ENCODE assay signal across 15 cellular contexts in the genomic region with DNA sequence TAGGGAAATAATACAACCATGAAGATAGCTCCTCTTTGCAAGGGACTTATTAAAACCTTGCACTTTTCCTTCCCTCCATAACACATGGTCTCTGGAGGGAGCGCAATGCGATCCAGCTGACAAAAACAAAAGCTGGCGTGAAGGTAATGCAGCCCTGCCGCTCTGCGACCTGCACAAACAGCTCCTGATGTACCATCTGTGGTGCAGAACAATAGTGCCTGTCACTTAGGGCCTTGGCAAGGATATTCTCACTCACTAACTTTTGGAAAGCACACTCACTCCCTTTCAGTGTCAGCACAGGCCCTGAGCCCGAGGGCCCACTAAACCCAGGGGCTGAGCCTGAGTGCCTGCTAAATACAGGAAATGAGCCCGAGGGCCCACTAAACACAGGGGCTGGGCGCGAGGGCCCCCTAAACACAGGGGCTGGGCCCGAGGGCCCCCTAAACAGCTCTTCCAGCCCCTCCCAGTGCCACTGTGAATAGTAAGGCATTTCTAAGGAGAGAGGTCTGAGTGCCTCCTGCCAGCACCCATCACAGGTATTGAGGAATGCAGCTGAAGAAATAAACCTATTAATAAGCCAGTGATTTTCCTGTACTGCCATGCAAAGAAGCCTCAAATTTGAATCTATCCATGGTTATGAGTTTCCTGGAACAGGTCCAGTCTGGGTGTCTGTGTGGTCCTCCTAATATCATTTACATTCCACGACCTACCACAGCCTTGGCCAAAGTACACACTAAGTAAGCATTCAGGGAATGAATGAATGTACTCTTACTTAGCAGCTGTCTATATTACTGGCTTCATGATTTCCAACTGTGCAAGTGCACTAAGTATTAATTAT. TPM values are rescaled to one million over a fixed set of nuclear protein-coding genes. Genes with fewer than 3 reads are reported as not detected.
DNase-seq lines count a peak whose midpoint lies in the region; ATAC-seq and TF ChIP-seq lines count a peak whose summit lies in the region.
"Had no signal": no experiment of that assay in that cellular context is flagged by ENCODE, and none has a peak within 500 bp of the region (broad histone marks: within the 10 kb centered on the region; RNA-seq: fewer than 3 reads in every experiment).

No MANE protein-coding gene starts in this region.

- in situ Hi-C loops in astrocyte of the spinal cord (cut with HindIII; ENCODE audit: low sequenced_read_pairs): no loop called here

- H3K27ac ChIP-seq in right lobe of liver (peak overlapping the region; percentile 16 to 61 (median 17)), aorta (ENCODE audit: low read depth in 1 of 2, low read length in 2 of 2) (no peak overlapping the region)
- H3K27ac ChIP-seq: heart left ventricle had no signal

- no peak for DNase-seq in left ventricle myocardium superior
- DNase-seq in Right ventricle myocardium superior: no peak
- DNase-seq in astrocyte of the spinal cord (ENCODE audit: low read depth, low spot score): peak; percentile 4
- DNase-seq in right lobe of liver: no peak
- no peak for DNase-seq in aorta
- no peak for DNase-seq in AG08395 (ENCODE audit: low spot score)
- no peak for DNase-seq in T-helper 9 cell
- DNase-seq in islet precursor cell: no peak
- DNase-seq: activated CD8-positive, alpha-beta memory T cell treated with anti-CD3 and anti-CD28 coated beads, Interleukin-2, amount 10 ng/mL, durations not matched to agents 7 days and 5 days; activated naive CD4-positive, alpha-beta T cell treated with anti-CD3 and anti-CD28 coated beads, Interleukin-2, amount 10 ng/mL, durations not matched to agents 7 days and 5 days; heart left ventricle; NCI-H1930; nephron progenitor cell; stimulated activated naive CD4-positive, alpha-beta T cell treated with Interleukin-2 at 50 U/mL for 16 hours had no signal

- ATAC-seq in left ventricle myocardium superior (peak; percentile 38), Right ventricle myocardium superior (ENCODE audit: poor library complexity) (no peak), right lobe of liver (peak in 3 of 4 donors; percentile 4 to 5 (median 5)), aorta (ENCODE audit: low FRiP score) (peak; percentile 42)
- ATAC-seq: activated CD8-positive, alpha-beta memory T cell treated with anti-CD3 and anti-CD28 coated beads, Interleukin-2, amount 10 ng/mL, durations not matched to agents 7 days and 5 days had no signal

- TF ChIP-seq CTCF in astrocyte of the spinal cord (IDR thresholded peaks at IDR 0.05; ENCODE audit: low read depth, low read length): no peak
- no peak for TF ChIP-seq CTCF in right lobe of liver (IDR thresholded peaks at IDR 0.05)

- H3K4me1 ChIP-seq in right lobe of liver (peaks cover 0 to 34% (median 8%) of the 10 kb centered on the region in 4 donors), aorta (ENCODE audit: control insufficient read depth in 1 of 2, insufficient read depth in 2 of 2, low read length in 2 of 2) (no peaks in the 10 kb centered on the region)

- TF ChIP-seq POLR2A in right lobe of liver (IDR thresholded peaks at IDR 0.05): no peak

- H3K27me3 ChIP-seq in right lobe of liver (no peaks in the 10 kb centered on the region), aorta (ENCODE audit: control insufficient read depth in 1 of 2, insufficient read depth in 2 of 2, low read length in 1 of 2) (no peaks in the 10 kb centered on the region)

- H3K9me3 ChIP-seq in right lobe of liver: no peaks in the 10 kb centered on the region
- no peaks in the 10 kb centered on the region for H3K9me3 ChIP-seq in aorta (ENCODE audit: control insufficient read depth, low read length)
- H3K9me3 ChIP-seq: heart left ventricle had no signal

- WGBS in right lobe of liver (ENCODE audit: insufficient coverage, low coverage, low lambda C conversion rate, missing lambda C conversion rate): 88% methylated on average over 8 of the region's 11 CpGs
- 69 to 72% methylated on average over 11 of the region's 11 CpGs for WGBS in aorta, 2 donors

- H3K4me3 ChIP-seq in astrocyte of the spinal cord (ENCODE audit: low read depth, low read length) (no peak overlapping the region), right lobe of liver (no peak overlapping the region), aorta (ENCODE audit: low read length in 2 of 2) (no peak overlapping the region)
- H3K4me3 ChIP-seq: heart left ventricle had no signal

- intact Hi-C loops in left ventricle myocardium superior (cut with micrococcal nuclease): no loop called here
- intact Hi-C loops in Right ventricle myocardium superior (cut with DNase I): no loop called here
- intact Hi-C loops in right lobe of liver (cut with DNase I): no loop called here
- intact Hi-C loops in aorta (cut with DNase I): no loop called here

- H3K36me3 ChIP-seq in right lobe of liver: no peaks in the 10 kb centered on the region
- no peaks in the 10 kb centered on the region for H3K36me3 ChIP-seq in aorta (ENCODE audit: control insufficient read depth in 1 of 2, insufficient read depth in 2 of 2, low read length in 1 of 2)
- H3K36me3 ChIP-seq: heart left ventricle had no signal

RNA-seq across cellular contexts. Expression of a gene that starts 9.3 kb away (rescaled TPM):
- 0.89 TPM for total RNA-seq in left ventricle myocardium superior
- 0.59 TPM for total RNA-seq in Right ventricle myocardium superior
- 10 to 100 TPM in 4 of 6 experiments, 1 to 10 TPM in 2; 8.2 to 16.0 (median 11.3) TPM for total RNA-seq in right lobe of liver
- 1 to 10 TPM; 2.8 to 4.2 TPM for total RNA-seq in aorta
- polyA plus RNA-seq in aorta: 1 to 10 TPM in 1 of 2 donors, under 1 TPM in 1; 0.26 to 1.3 TPM
- total RNA-seq: LHCN-M2 had no signal

Comparison
In these comparisons a context has a peak if more than half of its experiments do, and no peak if none do; other contexts are left out.
1. H3K27ac ChIP-seq: peak in right lobe of liver (3 of 3); none in aorta (0 of 2).